In the genomic region with DNA sequence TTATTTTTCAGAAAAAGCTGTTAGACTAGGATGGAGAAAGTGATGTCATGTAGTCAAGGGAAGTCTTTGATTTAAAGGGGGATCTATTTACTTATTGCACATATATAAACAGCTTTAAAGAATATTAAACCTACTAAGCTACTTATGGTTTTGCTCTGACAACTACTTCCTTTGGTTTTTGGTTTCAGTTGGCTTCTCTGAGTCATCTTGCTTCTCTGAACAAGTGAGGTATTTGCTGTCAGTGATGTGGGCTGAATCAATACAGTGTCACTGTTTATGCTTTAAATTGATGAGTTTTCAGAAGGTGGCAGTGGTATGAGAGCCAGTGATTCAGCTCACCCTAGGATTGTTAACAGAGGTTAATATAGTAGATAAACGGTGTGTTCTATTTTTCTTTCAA, we compare ENCODE assay signal across 8 cellular contexts.
DNase-seq lines count a peak whose midpoint lies in the region; ATAC-seq, FAIRE-seq and TF ChIP-seq lines count a peak whose summit lies in the region.

No MANE protein-coding gene starts in this region.

- no peaks in the 10 kb centered on the region for H3K9me3 Mint-ChIP-seq in activated CD8-positive, alpha-beta T cell treated with anti-CD3 and anti-CD28 coated beads, Interleukin-2, amount 10 ng/mL, durations not matched to agents 7 days and 5 days (ENCODE audit: insufficient read depth)

- H3K4me3 Mint-ChIP-seq in activated CD8-positive, alpha-beta T cell treated with anti-CD3 and anti-CD28 coated beads, Interleukin-2, amount 10 ng/mL, durations not matched to agents 7 days and 5 days, result no peak overlapping the region

- FAIRE-seq in GM19239 (lab: Jason Lieb, UNC) (peak; percentile 93), kidney (lab: Jason Lieb, UNC) (no peak)

- H3K4me3 ChIP-seq in kidney (ENCODE audit: low read length in 2 of 2), result no peak overlapping the region

- peak; percentile 21 for DNase-seq in AG08396 (ENCODE audit: low spot score)
- DNase-seq in GM19239 (ENCODE audit: insufficient read length, low spot score), result peak; percentile 17
- DNase-seq in activated CD8-positive, alpha-beta T cell treated with anti-CD3 and anti-CD28 coated beads, Interleukin-2, amount 10 ng/mL, durations not matched to agents 7 days and 5 days, result peak; percentile 46
- DNase-seq in SIG-M5 (lab: John Stamatoyannopoulos, UW), result no peak
- DNase-seq in T-helper 9 cell, result no peak
- DNase-seq in stimulated activated CD4-positive, alpha-beta T cell treated with anti-CD3 and anti-CD28 coated beads, Interleukin-2, amount 100 ng/mL, for 24 hours, result no peak
- DNase-seq in kidney, result no peak

- H3K36me3 ChIP-seq in kidney (ENCODE audit: control insufficient read depth in 1 of 2, insufficient read depth in 2 of 2, low read length in 2 of 2), result no peaks in the 10 kb centered on the region

- no peak for TF ChIP-seq CTCF in kidney (IDR thresholded peaks at IDR 0.05; ENCODE audit: borderline replicate concordance, extremely low read depth, insufficient read depth)

- peaks cover 26% of the 10 kb centered on the region for H3K4me1 Mint-ChIP-seq in activated CD8-positive, alpha-beta T cell treated with anti-CD3 and anti-CD28 coated beads, Interleukin-2, amount 10 ng/mL, durations not matched to agents 7 days and 5 days (ENCODE audit: low read depth)

- peak overlapping the region; percentile 30 for H3K27ac Mint-ChIP-seq in activated CD8-positive, alpha-beta T cell treated with anti-CD3 and anti-CD28 coated beads, Interleukin-2, amount 10 ng/mL, durations not matched to agents 7 days and 5 days

- H3K9ac ChIP-seq in kidney (ENCODE audit: low read length in 2 of 2), result no peak overlapping the region

- no peaks in the 10 kb centered on the region for H3K9me3 ChIP-seq in kidney (ENCODE audit: control insufficient read depth in 1 of 2, low read length in 2 of 2)

- ATAC-seq in HG03097 (IDR thresholded peaks at IDR 0.05; ENCODE audit: low FRiP score, unreplicated experiment), result peak; percentile 100
- peak; percentile 95 for ATAC-seq in activated CD8-positive, alpha-beta T cell treated with anti-CD3 and anti-CD28 coated beads, Interleukin-2, amount 10 ng/mL, durations not matched to agents 7 days and 5 days

- CTCF ChIA-PET in activated CD8-positive, alpha-beta T cell treated with anti-CD3 and anti-CD28 coated beads, Interleukin-2, amount 10 ng/mL, durations not matched to agents 7 days and 5 days (lab: Charles Lee), result interaction anchor here (1.1 to 1.9 kb wide), 3 partner anchors 11 to 273 kb away, joined by 3 to 4 read pairs (median 3); no protein-coding TSS in a partner anchor

- H3K27me3 Mint-ChIP-seq in activated CD8-positive, alpha-beta T cell treated with anti-CD3 and anti-CD28 coated beads, Interleukin-2, amount 10 ng/mL, durations not matched to agents 7 days and 5 days (ENCODE audit: low read depth), result peaks cover 10% of the 10 kb centered on the region

- H3K27ac ChIP-seq in kidney (ENCODE audit: low read depth in 2 of 2, low read length in 2 of 2), result no peak overlapping the region

- no peaks in the 10 kb centered on the region for H3K36me3 Mint-ChIP-seq in activated CD8-positive, alpha-beta T cell treated with anti-CD3 and anti-CD28 coated beads, Interleukin-2, amount 10 ng/mL, durations not matched to agents 7 days and 5 days (ENCODE audit: low read depth)

- intact Hi-C loops in kidney (cut with DNase I), result no loop called here

- POLR2A ChIA-PET in activated CD8-positive, alpha-beta T cell treated with anti-CD3 and anti-CD28 coated beads, Interleukin-2, amount 10 ng/mL, durations not matched to agents 7 days and 5 days (lab: Charles Lee), result interaction anchor here (1.3 kb wide), 1 partner anchor 163 kb away, joined by 4 read pairs; the partner anchor contains the start of gene HPGD

- no peaks in the 10 kb centered on the region for H3K4me1 ChIP-seq in kidney (ENCODE audit: control insufficient read depth in 1 of 2, insufficient read depth in 1 of 2, low read depth in 1 of 2, low read length in 2 of 2)

Comparison
In these comparisons a context has a peak if more than half of its experiments do, and no peak if none do; other contexts are left out.
1. DNase-seq: peak in AG08396 (single experiment), GM19239 (single experiment) and activated CD8-positive, alpha-beta T cell treated with anti-CD3 and anti-CD28 coated beads, Interleukin-2, amount 10 ng/mL, durations not matched to agents 7 days and 5 days (single experiment); none in SIG-M5 (single experiment), T-helper 9 cell (single experiment), stimulated activated CD4-positive, alpha-beta T cell treated with anti-CD3 and anti-CD28 coated beads, Interleukin-2, amount 100 ng/mL, for 24 hours (0 of 2) and kidney (single experiment).